ENCODE assay signal across 29 cellular contexts in genomic region chr5:108516771-108517170, GRCh38.
"Had no signal": no experiment of that assay in that cellular context is flagged by ENCODE, and none has a peak within 500 bp of the region (broad histone marks: within the 10 kb centered on the region; RNA-seq: fewer than 3 reads in every experiment).

No MANE protein-coding gene starts in this region.

- H3K9me3 Mint-ChIP-seq: activated CD4-positive, alpha-beta memory T cell treated with anti-CD3 and anti-CD28 coated beads for 36 hours; activated CD4-positive, alpha-beta T cell treated with anti-CD3 and anti-CD28 coated beads, Interleukin-2, amount 10 ng/mL, durations not matched to agents 7 days and 5 days; activated naive CD4-positive, alpha-beta T cell treated with anti-CD3 and anti-CD28 coated beads, Interleukin-2, amount 50 U/mL, for 72 hours; activated naive CD8-positive, alpha-beta T cell treated with anti-CD3 and anti-CD28 coated beads, Interleukin-2, amount 50 U/mL, for 24 hours; activated T-cell treated with anti-CD3 and anti-CD28 coated beads, Interleukin-2, amount 50 U/mL, for 4 hours; central memory CD8-positive, alpha-beta T cell had no signal

- H3K4me3 ChIP-seq: SK-N-MC had no signal

- DNase-seq: activated CD4-positive, alpha-beta memory T cell treated with anti-CD3 and anti-CD28 coated beads for 36 hours; activated CD4-positive, alpha-beta T cell treated with anti-CD3 and anti-CD28 coated beads, Interleukin-2, amount 10 ng/mL, durations not matched to agents 7 days and 5 days; activated CD4-positive, CD25-positive, alpha-beta regulatory T cell; activated CD8-positive, alpha-beta memory T cell treated with anti-CD3 and anti-CD28 coated beads for 24 hours; activated effector memory CD4-positive, alpha-beta T cell treated with anti-CD3 and anti-CD28 coated beads, Interleukin-2, amount 50 U/mL, for 16 hours; activated naive CD4-positive, alpha-beta T cell treated with Interleukin-2 at 50 U/mL for 16 hours; activated naive CD8-positive, alpha-beta T cell treated with anti-CD3 and anti-CD28 coated beads, Interleukin-2, amount 50 U/mL, for 24 hours; activated T-cell treated with anti-CD3 and anti-CD28 coated beads, Interleukin-2, amount 50 U/mL, for 4 hours; amygdala; Kasumi-1; NCI-H1048; NCI-H1436; NCI-H1694 treated with DMSO at 0.1 percent for 48 hours; NCI-H2029 treated with DMSO at 0.1 percent for 48 hours; NCI-H226; NCI-H510A; NCI-H526 treated with DMSO at 0.1 percent for 48 hours; NK-92 treated with Interleukin-12 subunit alpha and Interleukin-12 subunit beta, amount 100 ng/mL, for 24 hours; OCI-M1; RPMI8226; T-helper 1 cell had no signal

- H3K27ac ChIP-seq: SK-N-MC, VCaP had no signal

- H3K4me3 Mint-ChIP-seq: activated CD4-positive, alpha-beta memory T cell treated with anti-CD3 and anti-CD28 coated beads for 36 hours; activated CD4-positive, alpha-beta T cell treated with anti-CD3 and anti-CD28 coated beads, Interleukin-2, amount 10 ng/mL, durations not matched to agents 7 days and 5 days; activated naive CD8-positive, alpha-beta T cell treated with anti-CD3 and anti-CD28 coated beads, Interleukin-2, amount 50 U/mL, for 24 hours; activated T-cell treated with anti-CD3 and anti-CD28 coated beads, Interleukin-2, amount 50 U/mL, for 4 hours; brain; central memory CD8-positive, alpha-beta T cell had no signal

- H3K4me1 Mint-ChIP-seq: activated CD4-positive, alpha-beta T cell treated with anti-CD3 and anti-CD28 coated beads, Interleukin-2, amount 10 ng/mL, durations not matched to agents 7 days and 5 days; activated naive CD8-positive, alpha-beta T cell treated with anti-CD3 and anti-CD28 coated beads, Interleukin-2, amount 50 U/mL, for 24 hours; brain; central memory CD8-positive, alpha-beta T cell had no signal

- H3K36me3 Mint-ChIP-seq: activated CD4-positive, alpha-beta memory T cell treated with anti-CD3 and anti-CD28 coated beads for 36 hours; activated naive CD4-positive, alpha-beta T cell treated with anti-CD3 and anti-CD28 coated beads, Interleukin-2, amount 50 U/mL, for 72 hours; brain had no signal

- FAIRE-seq: astrocyte had no signal

- H3K27ac Mint-ChIP-seq: activated CD4-positive, alpha-beta memory T cell treated with anti-CD3 and anti-CD28 coated beads for 36 hours; activated CD4-positive, alpha-beta T cell treated with anti-CD3 and anti-CD28 coated beads, Interleukin-2, amount 10 ng/mL, durations not matched to agents 7 days and 5 days; activated naive CD4-positive, alpha-beta T cell treated with anti-CD3 and anti-CD28 coated beads, Interleukin-2, amount 50 U/mL, for 72 hours; activated naive CD8-positive, alpha-beta T cell treated with anti-CD3 and anti-CD28 coated beads, Interleukin-2, amount 50 U/mL, for 24 hours; brain had no signal

- ATAC-seq: activated naive CD4-positive, alpha-beta T cell treated with anti-CD3 and anti-CD28 coated beads, Interleukin-2, amount 50 U/mL, for 72 hours; activated naive CD8-positive, alpha-beta T cell treated with anti-CD3 and anti-CD28 coated beads, Interleukin-2, amount 50 U/mL, for 24 hours; activated T-cell treated with anti-CD3 and anti-CD28 coated beads, Interleukin-2, amount 50 U/mL, for 4 hours; Panc1; Right ventricle myocardium inferior had no signal
